ENCODE assay signal across 8 cellular contexts in the genomic region with DNA sequence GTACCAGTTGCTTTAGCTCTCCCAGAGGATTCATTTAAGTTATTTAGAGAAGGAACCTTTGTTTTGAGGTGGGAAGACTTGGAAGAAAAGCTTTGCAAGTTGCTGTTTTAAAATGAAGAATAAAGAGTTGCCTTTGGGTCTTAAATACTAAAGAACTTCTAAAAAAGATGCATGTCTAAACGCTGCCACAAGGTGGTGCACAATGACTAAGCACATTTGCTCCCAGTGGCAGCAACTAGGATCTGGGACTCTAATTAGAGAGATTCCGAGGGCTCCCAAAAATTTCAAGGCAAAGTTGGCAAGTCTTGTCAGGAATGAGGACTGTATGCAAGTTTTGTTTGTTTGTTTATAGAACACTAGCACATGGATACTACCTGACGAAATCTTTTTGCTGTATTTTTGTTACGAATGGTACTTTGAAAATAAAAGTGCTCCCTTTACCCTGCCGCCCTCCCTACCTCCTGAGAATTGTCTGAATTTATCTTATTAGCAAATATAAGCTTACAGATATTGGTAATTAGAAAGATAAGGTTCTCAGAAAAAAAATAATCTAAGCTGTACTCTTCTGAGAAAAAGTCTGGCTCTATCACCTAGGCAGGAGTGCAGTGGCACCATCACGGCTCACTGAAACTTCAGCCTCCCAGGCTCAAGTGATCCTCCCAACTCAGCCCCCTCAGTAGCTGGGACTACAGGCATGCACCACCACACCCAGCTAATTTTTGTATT.
A peak's percentile ranks its signal among the peaks of the same experiment; 100 is the strongest.
DNase-seq lines count a peak whose midpoint lies in the region; ATAC-seq and TF ChIP-seq lines count a peak whose summit lies in the region.

No MANE protein-coding gene starts in this region.

- H3K9ac ChIP-seq in mammary epithelial cell (ENCODE audit: insufficient read depth, low read length): no peak overlapping the region

- no peak overlapping the region for H3K27ac ChIP-seq in mammary epithelial cell (ENCODE audit: insufficient read depth, low read depth, low read length)

- WGBS in mammary epithelial cell (ENCODE audit: low coverage, missing lambda C conversion rate): 60% methylated on average over 6 of the region's 6 CpGs

- intact Hi-C loops in mammary epithelial cell (cut with micrococcal nuclease): loop anchor here (1.0 to 2.0 kb wide), 3 partner anchors 119 to 644 kb away; a partner anchor contains a TSS

- peak; percentile 86 for DNase-seq in DMS 273 (lab: John Stamatoyannopoulos, UW; ENCODE audit: unreplicated experiment)
- DNase-seq in NCI-H1092 treated with DMSO at 0.1 percent for 48 hours (lab: John Stamatoyannopoulos, UW): peak; percentile 52
- DNase-seq in T follicular helper cell (ENCODE audit: low read depth): peak; percentile 14
- DNase-seq in mammary epithelial cell: peak; percentile 34
- peak; percentile 73 for DNase-seq in islet precursor cell
- DNase-seq in stimulated activated CD4-positive, alpha-beta T cell treated with anti-CD3 and anti-CD28 coated beads, Interleukin-1b, Interleukin-23, amount 100 ng/mL, for 1 hour (ENCODE audit: low read depth in 2 of 2): peak; percentile 3 to 18

- no peaks in the 10 kb centered on the region for H3K79me2 ChIP-seq in mammary epithelial cell (ENCODE audit: insufficient read depth, low read length)

- ATAC-seq in GM21529 (IDR thresholded peaks at IDR 0.05; ENCODE audit: unreplicated experiment) (peak; percentile 68), HG03039 (IDR thresholded peaks at IDR 0.05; ENCODE audit: unreplicated experiment) (no peak)

- dilution Hi-C loops in mammary epithelial cell (cut with HindIII; ENCODE audit: low sequenced_read_pairs): no loop called here

- BruUV-seq in mammary epithelial cell (replicated peaks; lab: Mats Ljungman, UMichigan): no TSS peak

- H3K36me3 ChIP-seq in mammary epithelial cell (ENCODE audit: insufficient read depth, low read length): no peaks in the 10 kb centered on the region

- H3K9me3 ChIP-seq in mammary epithelial cell (replicated peaks; ENCODE audit: insufficient read depth, low read length): no peaks in the 10 kb centered on the region

- no peak overlapping the region for H3K4me2 ChIP-seq in mammary epithelial cell (ENCODE audit: insufficient read depth, low read depth, low read length)

- no peak overlapping the region for H3K4me3 ChIP-seq in mammary epithelial cell (replicated peaks in 1 of 3; ENCODE audit: insufficient read depth in 1 of 3, low read depth in 2 of 3, low read length in 3 of 3)

- no peaks in the 10 kb centered on the region for H4K20me1 ChIP-seq in mammary epithelial cell (ENCODE audit: insufficient read depth, low read length)

- peak; percentile 78 for TF ChIP-seq CTCF in mammary epithelial cell (conservative IDR thresholded peaks at IDR 0.05 in 1 of 2, IDR thresholded peaks at IDR 0.05 in 1 of 2; ENCODE audit: extremely low read depth in 1 of 2, insufficient read depth in 1 of 2, low read depth in 1 of 2, low read length in 2 of 2)

- H2AFZ ChIP-seq in mammary epithelial cell (ENCODE audit: low read depth, low read length): no peak overlapping the region

- H3K4me1 ChIP-seq in mammary epithelial cell (ENCODE audit: insufficient read depth, low read length): no peaks in the 10 kb centered on the region

- no peaks in the 10 kb centered on the region for H3K27me3 ChIP-seq in mammary epithelial cell (ENCODE audit: insufficient read depth, low read length)

- CTCF ChIA-PET in mammary epithelial cell (lab: Charles Lee; ENCODE audit: low non-redundant PET): no interaction called here

- in situ Hi-C loops in mammary epithelial cell (cut with MboI; ENCODE audit: low sequenced_read_pairs in 2 of 2): no loop called here

Comparison
In these comparisons a context has a peak if more than half of its experiments do, and no peak if none do; other contexts are left out.
1. DNase-seq: peak in every context shown above with its lines; median percentile 86 in DMS 273; 73 in islet precursor cell; 52 in NCI-H1092 treated with DMSO at 0.1 percent for 48 hours; 34 in mammary epithelial cell; 14 in T follicular helper cell; 10 in stimulated activated CD4-positive, alpha-beta T cell treated with anti-CD3 and anti-CD28 coated beads, Interleukin-1b, Interleukin-23, amount 100 ng/mL, for 1 hour.